In genomic region chr14:63773504-63773903, GRCh38 we compare ENCODE assay signal across 3 cellular contexts.
TF ChIP-seq lines count a peak whose summit lies in the region.

No MANE protein-coding gene starts in this region.

TF ChIP-seq in SK-N-SH, 30 proteins besides CTCF, POLR2A, EP300 and RAD21:
- TF ChIP-seq SMC3 (IDR thresholded peaks at IDR 0.05; ENCODE audit: low read depth, low read length) = no peak
- TF ChIP-seq NFIC (IDR thresholded peaks at IDR 0.05; ENCODE audit: borderline replicate concordance) = no peak
TF ChIP-seq in SK-N-SH: peak in this region for 0.

TF ChIP-seq in SK-N-SH treated with all-trans-retinoic acid at 6 μM for 48 hours, 23 proteins besides CTCF, POLR2A, EP300 and RAD21:
- no peak for TF ChIP-seq ZFP30 (CRISPR knock-in tag; IDR thresholded peaks at IDR 0.05)
- TF ChIP-seq SNAI2 (CRISPR knock-in tag; IDR thresholded peaks at IDR 0.05) = no peak
- no peak for TF ChIP-seq ISL1 (CRISPR knock-in tag; IDR thresholded peaks at IDR 0.05)
- TF ChIP-seq ZFP3 (CRISPR knock-in tag; IDR thresholded peaks at IDR 0.05) = no peak
- TF ChIP-seq OSR1 (CRISPR knock-in tag; IDR thresholded peaks at IDR 0.05) = no peak
- TF ChIP-seq BACH2 (CRISPR knock-in tag; IDR thresholded peaks at IDR 0.05; ENCODE audit: borderline replicate concordance) = no peak
- no peak for TF ChIP-seq ESRRG (CRISPR knock-in tag; IDR thresholded peaks at IDR 0.05)
- no peak for TF ChIP-seq TSHZ2 (CRISPR knock-in tag; IDR thresholded peaks at IDR 0.05)
- no peak for TF ChIP-seq CSRNP3 (CRISPR knock-in tag; IDR thresholded peaks at IDR 0.05)
- TF ChIP-seq POU6F1 (CRISPR knock-in tag; IDR thresholded peaks at IDR 0.05; ENCODE audit: borderline replicate concordance, low read depth) = no peak
- TF ChIP-seq PPARA (CRISPR knock-in tag; IDR thresholded peaks at IDR 0.05; ENCODE audit: borderline replicate concordance) = no peak
- no peak for TF ChIP-seq CREB5 (CRISPR knock-in tag; IDR thresholded peaks at IDR 0.05; ENCODE audit: low read depth)

TF ChIP-seq in H1, 55 proteins besides CTCF, POLR2A, EP300 and RAD21:
- no peak for TF ChIP-seq NRF1 (IDR thresholded peaks at IDR 0.05; ENCODE audit: low read depth, low read length)
- TF ChIP-seq RFX5 (IDR thresholded peaks at IDR 0.05; ENCODE audit: borderline replicate concordance, low read depth, low read length) = no peak
- no peak for TF ChIP-seq TAF1 (IDR thresholded peaks at IDR 0.05; ENCODE audit: low read depth, low read length)
- no peak for TF ChIP-seq SP2 (IDR thresholded peaks at IDR 0.05; ENCODE audit: low read length)
- no peak for TF ChIP-seq RXRA (IDR thresholded peaks at IDR 0.05; ENCODE audit: insufficient read depth, low read depth, low read length)
- TF ChIP-seq RNF2 (IDR thresholded peaks at IDR 0.05; ENCODE audit: borderline replicate concordance, low read depth, low read length, missing control alignments, poor library complexity, severe bottlenecking) = no peak
- no peak for TF ChIP-seq SAP30 (IDR thresholded peaks at IDR 0.05; ENCODE audit: insufficient read depth, insufficient replicate concordance, low read length)
- TF ChIP-seq CHD1 (IDR thresholded peaks at IDR 0.05; ENCODE audit: low read depth, low read length) = no peak
- TF ChIP-seq HDAC2 (IDR thresholded peaks at IDR 0.05; ENCODE audit: borderline replicate concordance in 1 of 2, low read depth in 2 of 2, low read length in 2 of 2) = no peak
- TF ChIP-seq CTBP2 (IDR thresholded peaks at IDR 0.05; ENCODE audit: borderline replicate concordance, insufficient read depth, insufficient read length, low read length) = no peak
- no peak for TF ChIP-seq SIX5 (IDR thresholded peaks at IDR 0.05; ENCODE audit: low read depth, low read length)
- TF ChIP-seq ATF3 (IDR thresholded peaks at IDR 0.05; ENCODE audit: insufficient read depth, low read depth, low read length) = no peak
- no peak for TF ChIP-seq SUZ12 (IDR thresholded peaks at IDR 0.05; ENCODE audit: low read length)
- no peak for TF ChIP-seq PHF8 (conservative IDR thresholded peaks at IDR 0.05; ENCODE audit: low read depth, low read length)
- no peak for TF ChIP-seq BRCA1 (IDR thresholded peaks at IDR 0.05; ENCODE audit: low read depth, low read length)
- no peak for TF ChIP-seq JUN (IDR thresholded peaks at IDR 0.05; ENCODE audit: low read depth, low read length)
- no peak for TF ChIP-seq KDM1A (IDR thresholded peaks at IDR 0.05; ENCODE audit: borderline replicate concordance, low read length)
- TF ChIP-seq FOSL1 (IDR thresholded peaks at IDR 0.05; ENCODE audit: insufficient read depth, low read depth, low read length) = no peak
